In genomic region chr6:39314273-39314790, GRCh38 we compare ENCODE assay signal across 12 cellular contexts. TPM values are rescaled to one million over a fixed set of nuclear protein-coding genes. Genes with fewer than 3 reads are reported as not detected.
DNase-seq lines count a peak whose midpoint lies in the region; ATAC-seq and TF ChIP-seq lines count a peak whose summit lies in the region.
"Had no signal": no experiment of that assay in that cellular context is flagged by ENCODE, and none has a peak within 500 bp of the region (broad histone marks: within the 10 kb centered on the region; RNA-seq: fewer than 3 reads in every experiment).

A gene with protein sequence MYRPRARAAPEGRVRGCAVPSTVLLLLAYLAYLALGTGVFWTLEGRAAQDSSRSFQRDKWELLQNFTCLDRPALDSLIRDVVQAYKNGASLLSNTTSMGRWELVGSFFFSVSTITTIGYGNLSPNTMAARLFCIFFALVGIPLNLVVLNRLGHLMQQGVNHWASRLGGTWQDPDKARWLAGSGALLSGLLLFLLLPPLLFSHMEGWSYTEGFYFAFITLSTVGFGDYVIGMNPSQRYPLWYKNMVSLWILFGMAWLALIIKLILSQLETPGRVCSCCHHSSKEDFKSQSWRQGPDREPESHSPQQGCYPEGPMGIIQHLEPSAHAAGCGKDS (minus strand): TSS chr6:39314419. CDS start chr6:39314320, 99 bp downstream.

- peak in 1 of 4 donors; percentile 11 for ATAC-seq in heart left ventricle
- ATAC-seq in Right ventricle myocardium superior (ENCODE audit: poor library complexity), result no peak
- no peak for ATAC-seq in central memory CD8-positive, alpha-beta T cell (replicated peaks; ENCODE audit: extremely low read depth, poor library complexity, severe bottlenecking)
- ATAC-seq in GM18867 (IDR thresholded peaks at IDR 0.05; ENCODE audit: unreplicated experiment), result no peak
- ATAC-seq in HG03097 (IDR thresholded peaks at IDR 0.05; ENCODE audit: low FRiP score, unreplicated experiment), result no peak

- H3K27me3 Mint-ChIP-seq in central memory CD8-positive, alpha-beta T cell, result peaks cover 76% of the 10 kb centered on the region

- H3K27me3 ChIP-seq in heart left ventricle (peaks cover 17 to 55% (median 41%) of the 10 kb centered on the region in 9 donors), mucosa of stomach (ENCODE audit: control insufficient read depth, insufficient read depth, low read length) (peaks cover 54% of the 10 kb centered on the region), uterus (peaks cover 0 to 12% of the 10 kb centered on the region in 2 donors)

- TF ChIP-seq CTCF in heart left ventricle (IDR thresholded peaks at IDR 0.05) (no peak), uterus (IDR thresholded peaks at IDR 0.05) (no peak)

- H3K9ac ChIP-seq in mucosa of stomach (ENCODE audit: low read length), result peak within 1 kb of the TSS; percentile 15

- 12 to 19% (median 15%) methylated on average over 21 to 28 of the region's 28 CpGs for whole genome bisulfite sequencing in heart left ventricle, 4 donors

- H3K4me3 Mint-ChIP-seq in central memory CD8-positive, alpha-beta T cell, result peak within 1 kb of the TSS; percentile 19
- H3K4me3 Mint-ChIP-seq: activated T-helper 1 cell treated with anti-CD3 and anti-CD28 coated beads, Interleukin-12 subunit alpha, Interleukin-12 subunit beta, Interleukin-2, Interleukin-4 antibody, amounts not matched to agents 30 ng/mL and 10 ng/mL and 1 ng/mL, durations not matched to agents 14 hours and 24 hours and 36 hours had no signal

- TF ChIP-seq POLR2A in heart left ventricle (IDR thresholded peaks at IDR 0.05), result no peak
- TF ChIP-seq POLR2A in uterus (IDR thresholded peaks at IDR 0.05), result no peak

- H3K9me3 ChIP-seq in heart left ventricle (no peaks in the 10 kb centered on the region), mucosa of stomach (ENCODE audit: control insufficient read depth, low read length) (no peaks in the 10 kb centered on the region), uterus (no peaks in the 10 kb centered on the region)

- no peak within 1 kb of the TSS for H3K27ac Mint-ChIP-seq in central memory CD8-positive, alpha-beta T cell (ENCODE audit: low read depth)
- H3K27ac Mint-ChIP-seq: activated T-helper 1 cell treated with anti-CD3 and anti-CD28 coated beads, Interleukin-12 subunit alpha, Interleukin-12 subunit beta, Interleukin-2, Interleukin-4 antibody, amounts not matched to agents 30 ng/mL and 10 ng/mL and 1 ng/mL, durations not matched to agents 14 hours and 24 hours and 36 hours had no signal

- intact Hi-C loops in heart left ventricle (cut with DNase I) (loop anchor here in 1 of 10 donors (5.0 kb wide), 1 partner anchor 442 kb away; no protein-coding TSS in a partner anchor), Right ventricle myocardium superior (cut with DNase I) (no loop called here), uterus (cut with DNase I; ENCODE audit: low total_unique reads) (no loop called here)

- peaks cover 2% of the 10 kb centered on the region for H3K36me3 Mint-ChIP-seq in central memory CD8-positive, alpha-beta T cell (ENCODE audit: insufficient read depth)

- H3K4me3 ChIP-seq in heart left ventricle, result peak within 1 kb of the TSS; percentile 10 to 57 (median 32)
- no peak within 1 kb of the TSS for H3K4me3 ChIP-seq in mucosa of stomach (ENCODE audit: low read length)
- peak within 1 kb of the TSS; percentile 0 to 3 for H3K4me3 ChIP-seq in uterus

- peak in 1 of 5 donors; percentile 18 for DNase-seq in heart left ventricle
- no peak for DNase-seq in Right ventricle myocardium superior
- DNase-seq in central memory CD8-positive, alpha-beta T cell (ENCODE audit: low spot score in 2 of 2), result no peak
- DNase-seq in uterus, result no peak
- no peak for DNase-seq in HuH-7.5 (ENCODE audit: low spot score)
- DNase-seq: midbrain, NCI-H2171 had no signal

- no peaks in the 10 kb centered on the region for H3K9me3 Mint-ChIP-seq in central memory CD8-positive, alpha-beta T cell
- H3K9me3 Mint-ChIP-seq: activated T-helper 1 cell treated with anti-CD3 and anti-CD28 coated beads, Interleukin-12 subunit alpha, Interleukin-12 subunit beta, Interleukin-2, Interleukin-4 antibody, amounts not matched to agents 30 ng/mL and 10 ng/mL and 1 ng/mL, durations not matched to agents 14 hours and 24 hours and 36 hours had no signal

- H3K27ac ChIP-seq in heart left ventricle (no peak within 1 kb of the TSS), uterus (no peak within 1 kb of the TSS)

- H3K4me1 Mint-ChIP-seq in central memory CD8-positive, alpha-beta T cell, result no peaks in the 10 kb centered on the region

- H3K36me3 ChIP-seq in heart left ventricle (no peaks in the 10 kb centered on the region), mucosa of stomach (ENCODE audit: control insufficient read depth, insufficient read depth, low read length) (no peaks in the 10 kb centered on the region), uterus (no peaks in the 10 kb centered on the region)

- peaks cover 0 to 17% (median 10%) of the 10 kb centered on the region in 12 donors for H3K4me1 ChIP-seq in heart left ventricle
- H3K4me1 ChIP-seq in mucosa of stomach (ENCODE audit: control insufficient read depth, insufficient read depth, low read length), result peaks cover 20% of the 10 kb centered on the region
- peaks cover 0 to 8% of the 10 kb centered on the region in 2 donors for H3K4me1 ChIP-seq in uterus

RNA-seq across cellular contexts. Expression of the gene that starts here (rescaled TPM):
- under 1 TPM in 4 of 9 donors, not detected in 5; 0.19 to 0.36 (median 0.22) TPM for total RNA-seq in heart left ventricle
- under 1 TPM; 0.06 to 0.34 TPM for polyA plus RNA-seq in heart left ventricle
- not detected for total RNA-seq in Right ventricle myocardium superior
- 1 to 10 TPM in 2 of 4 donors, under 1 TPM in 1, not detected in 1; 0.79 to 2.3 (median 1.3) TPM for total RNA-seq in uterus
- total RNA-seq: activated T-helper 1 cell treated with anti-CD3 and anti-CD28 coated beads, Interleukin-12 subunit alpha, Interleukin-12 subunit beta, Interleukin-2, Interleukin-4 antibody, amounts not matched to agents 30 ng/mL and 10 ng/mL and 1 ng/mL, durations not matched to agents 14 hours and 24 hours and 36 hours; endothelial cell of umbilical vein had no signal
- polyA plus RNA-seq: endothelial cell of umbilical vein had no signal
